Comparison of ENCODE assay signal across 2 cellular contexts in the genomic region with DNA sequence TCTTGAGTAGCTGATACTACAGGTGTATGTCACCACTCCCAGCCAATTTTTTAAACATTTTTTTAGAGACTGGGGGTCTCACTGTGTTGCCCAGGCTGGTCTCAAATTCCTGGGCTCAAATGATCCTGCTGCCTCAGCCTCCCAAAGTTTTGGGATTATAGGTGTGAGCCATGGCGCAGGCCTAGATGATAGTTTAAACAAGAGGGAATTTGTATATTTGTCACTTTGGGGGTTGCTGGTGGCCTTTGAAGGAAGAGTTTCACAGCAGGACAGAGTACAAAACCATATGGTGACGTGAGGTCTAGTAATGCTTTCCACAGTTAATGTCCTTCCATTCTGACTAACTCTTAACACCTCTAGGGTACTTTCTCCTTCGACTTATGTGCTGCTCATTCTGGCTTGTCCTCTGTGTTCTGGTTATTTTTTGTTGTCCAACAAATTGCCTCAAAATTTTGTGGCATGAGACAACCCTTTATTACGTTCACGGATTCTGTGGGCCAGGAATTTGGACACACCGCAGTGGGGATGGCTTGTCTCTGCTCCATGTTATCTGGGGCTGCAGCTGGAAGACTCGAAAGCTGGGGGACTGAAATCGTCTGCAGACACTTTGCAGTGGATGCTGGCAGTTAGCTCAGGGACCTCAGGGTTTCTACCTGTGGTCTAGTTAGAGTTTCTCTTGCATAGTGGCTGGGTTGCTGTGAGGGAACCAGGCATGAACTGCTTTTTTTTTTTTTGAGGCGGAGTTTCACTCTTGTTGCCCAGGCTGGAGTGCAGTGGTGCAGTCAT.
A peak's percentile ranks its signal among the peaks of the same experiment; 100 is the strongest.
TF ChIP-seq lines count a peak whose summit lies in the region.

No MANE protein-coding gene starts in this region.

TF ChIP-seq in HepG2, 621 proteins besides CTCF, POLR2A, EP300 and RAD21:
- TF ChIP-seq, protein P1, sequence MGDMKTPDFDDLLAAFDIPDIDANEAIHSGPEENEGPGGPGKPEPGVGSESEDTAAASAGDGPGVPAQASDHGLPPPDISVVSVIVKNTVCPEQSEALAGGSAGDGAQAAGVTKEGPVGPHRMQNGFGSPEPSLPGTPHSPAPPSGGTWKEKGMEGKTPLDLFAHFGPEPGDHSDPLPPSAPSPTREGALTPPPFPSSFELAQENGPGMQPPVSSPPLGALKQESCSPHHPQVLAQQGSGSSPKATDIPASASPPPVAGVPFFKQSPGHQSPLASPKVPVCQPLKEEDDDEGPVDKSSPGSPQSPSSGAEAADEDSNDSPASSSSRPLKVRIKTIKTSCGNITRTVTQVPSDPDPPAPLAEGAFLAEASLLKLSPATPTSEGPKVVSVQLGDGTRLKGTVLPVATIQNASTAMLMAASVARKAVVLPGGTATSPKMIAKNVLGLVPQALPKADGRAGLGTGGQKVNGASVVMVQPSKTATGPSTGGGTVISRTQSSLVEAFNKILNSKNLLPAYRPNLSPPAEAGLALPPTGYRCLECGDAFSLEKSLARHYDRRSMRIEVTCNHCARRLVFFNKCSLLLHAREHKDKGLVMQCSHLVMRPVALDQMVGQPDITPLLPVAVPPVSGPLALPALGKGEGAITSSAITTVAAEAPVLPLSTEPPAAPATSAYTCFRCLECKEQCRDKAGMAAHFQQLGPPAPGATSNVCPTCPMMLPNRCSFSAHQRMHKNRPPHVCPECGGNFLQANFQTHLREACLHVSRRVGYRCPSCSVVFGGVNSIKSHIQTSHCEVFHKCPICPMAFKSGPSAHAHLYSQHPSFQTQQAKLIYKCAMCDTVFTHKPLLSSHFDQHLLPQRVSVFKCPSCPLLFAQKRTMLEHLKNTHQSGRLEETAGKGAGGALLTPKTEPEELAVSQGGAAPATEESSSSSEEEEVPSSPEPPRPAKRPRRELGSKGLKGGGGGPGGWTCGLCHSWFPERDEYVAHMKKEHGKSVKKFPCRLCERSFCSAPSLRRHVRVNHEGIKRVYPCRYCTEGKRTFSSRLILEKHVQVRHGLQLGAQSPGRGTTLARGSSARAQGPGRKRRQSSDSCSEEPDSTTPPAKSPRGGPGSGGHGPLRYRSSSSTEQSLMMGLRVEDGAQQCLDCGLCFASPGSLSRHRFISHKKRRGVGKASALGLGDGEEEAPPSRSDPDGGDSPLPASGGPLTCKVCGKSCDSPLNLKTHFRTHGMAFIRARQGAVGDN (CRISPR knock-in tag; IDR thresholded peaks at IDR 0.05) = peak; percentile 27; the same call in 1 of the 2 replicates
- TF ChIP-seq MED1 (CRISPR knock-in tag; IDR thresholded peaks at IDR 0.05) (0 out of 2 replicates have a peak, but pooled peaks have one; percentile 11), ZNF160 (CRISPR knock-in tag; IDR thresholded peaks at IDR 0.05) (peak; percentile 98), MEIS2 (CRISPR knock-in tag; IDR thresholded peaks at IDR 0.05) (no peak), ZNF121 (CRISPR knock-in tag; IDR thresholded peaks at IDR 0.05) (peak; percentile 78), ZBTB38 (CRISPR knock-in tag; IDR thresholded peaks at IDR 0.05) (peak; percentile 71; the same call in 1 of the 2 replicates), ZFX (CRISPR knock-in tag; IDR thresholded peaks at IDR 0.05; ENCODE audit: low read depth) (0 out of 2 replicates have a peak, but pooled peaks have one; percentile 16), PLRG1 (conservative IDR thresholded peaks at IDR 0.05) (no peak)
- TF ChIP-seq, protein P2, sequence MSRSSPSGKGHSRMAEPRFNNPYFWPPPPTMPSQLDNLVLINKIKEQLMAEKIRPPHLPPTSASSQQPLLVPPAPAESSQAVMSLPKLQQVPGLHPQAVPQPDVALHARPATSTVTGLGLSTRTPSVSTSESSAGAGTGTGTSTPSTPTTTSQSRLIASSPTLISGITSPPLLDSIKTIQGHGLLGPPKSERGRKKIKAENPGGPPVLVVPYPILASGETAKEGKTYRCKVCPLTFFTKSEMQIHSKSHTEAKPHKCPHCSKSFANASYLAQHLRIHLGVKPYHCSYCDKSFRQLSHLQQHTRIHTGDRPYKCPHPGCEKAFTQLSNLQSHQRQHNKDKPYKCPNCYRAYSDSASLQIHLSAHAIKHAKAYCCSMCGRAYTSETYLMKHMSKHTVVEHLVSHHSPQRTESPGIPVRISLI (CRISPR knock-in tag; IDR thresholded peaks at IDR 0.05; ENCODE audit: borderline replicate concordance) = peak; percentile 62; the same call in 1 of the 2 replicates

TF ChIP-seq in SK-N-SH, 30 proteins besides CTCF, POLR2A, EP300 and RAD21:
- TF ChIP-seq EZH2phosphoT487 (IDR thresholded peaks at IDR 0.05; ENCODE audit: borderline replicate concordance, low read depth) (no peak), GATA2 (CRISPR knock-in tag; IDR thresholded peaks at IDR 0.05) (no peak), FOXM1 (IDR thresholded peaks at IDR 0.05; ENCODE audit: low read depth) (no peak), SMC3 (IDR thresholded peaks at IDR 0.05; ENCODE audit: low read depth, low read length) (no peak), TEAD4 (IDR thresholded peaks at IDR 0.05; ENCODE audit: borderline replicate concordance, insufficient read depth) (no peak), USF2 (IDR thresholded peaks at IDR 0.05; ENCODE audit: borderline replicate concordance, low read depth, low read length) (no peak), RCOR1 (IDR thresholded peaks at IDR 0.05; ENCODE audit: low read length) (no peak), SIN3A (IDR thresholded peaks at IDR 0.05; ENCODE audit: borderline replicate concordance, low read depth, low read length) (no peak), ELF1 (IDR thresholded peaks at IDR 0.05) (no peak), CHD2 (IDR thresholded peaks at IDR 0.05; ENCODE audit: low read length, partially characterized antibody) (no peak), MXI1 (IDR thresholded peaks at IDR 0.05; ENCODE audit: low read depth, low read length) (no peak), JUND (IDR thresholded peaks at IDR 0.05) (no peak), NFIC (IDR thresholded peaks at IDR 0.05; ENCODE audit: borderline replicate concordance) (no peak), FOXJ3 (CRISPR knock-in tag; IDR thresholded peaks at IDR 0.05) (no peak), RFX5 (IDR thresholded peaks at IDR 0.05; ENCODE audit: low read length) (no peak), POLR2AphosphoS5 (IDR thresholded peaks at IDR 0.05; ENCODE audit: low read depth, low read length) (no peak)
- TF ChIP-seq, protein P3, sequence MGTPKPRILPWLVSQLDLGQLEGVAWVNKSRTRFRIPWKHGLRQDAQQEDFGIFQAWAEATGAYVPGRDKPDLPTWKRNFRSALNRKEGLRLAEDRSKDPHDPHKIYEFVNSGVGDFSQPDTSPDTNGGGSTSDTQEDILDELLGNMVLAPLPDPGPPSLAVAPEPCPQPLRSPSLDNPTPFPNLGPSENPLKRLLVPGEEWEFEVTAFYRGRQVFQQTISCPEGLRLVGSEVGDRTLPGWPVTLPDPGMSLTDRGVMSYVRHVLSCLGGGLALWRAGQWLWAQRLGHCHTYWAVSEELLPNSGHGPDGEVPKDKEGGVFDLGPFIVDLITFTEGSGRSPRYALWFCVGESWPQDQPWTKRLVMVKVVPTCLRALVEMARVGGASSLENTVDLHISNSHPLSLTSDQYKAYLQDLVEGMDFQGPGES (IDR thresholded peaks at IDR 0.05; ENCODE audit: low read depth, low read length) = no peak
- TF ChIP-seq, protein P4, sequence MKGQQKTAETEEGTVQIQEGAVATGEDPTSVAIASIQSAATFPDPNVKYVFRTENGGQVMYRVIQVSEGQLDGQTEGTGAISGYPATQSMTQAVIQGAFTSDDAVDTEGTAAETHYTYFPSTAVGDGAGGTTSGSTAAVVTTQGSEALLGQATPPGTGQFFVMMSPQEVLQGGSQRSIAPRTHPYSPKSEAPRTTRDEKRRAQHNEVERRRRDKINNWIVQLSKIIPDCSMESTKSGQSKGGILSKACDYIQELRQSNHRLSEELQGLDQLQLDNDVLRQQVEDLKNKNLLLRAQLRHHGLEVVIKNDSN (IDR thresholded peaks at IDR 0.05; ENCODE audit: borderline replicate concordance, low read depth) = no peak
- TF ChIP-seq, protein P5, sequence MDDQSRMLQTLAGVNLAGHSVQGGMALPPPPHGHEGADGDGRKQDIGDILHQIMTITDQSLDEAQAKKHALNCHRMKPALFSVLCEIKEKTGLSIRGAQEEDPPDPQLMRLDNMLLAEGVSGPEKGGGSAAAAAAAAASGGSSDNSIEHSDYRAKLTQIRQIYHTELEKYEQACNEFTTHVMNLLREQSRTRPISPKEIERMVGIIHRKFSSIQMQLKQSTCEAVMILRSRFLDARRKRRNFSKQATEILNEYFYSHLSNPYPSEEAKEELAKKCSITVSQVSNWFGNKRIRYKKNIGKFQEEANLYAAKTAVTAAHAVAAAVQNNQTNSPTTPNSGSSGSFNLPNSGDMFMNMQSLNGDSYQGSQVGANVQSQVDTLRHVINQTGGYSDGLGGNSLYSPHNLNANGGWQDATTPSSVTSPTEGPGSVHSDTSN (IDR thresholded peaks at IDR 0.05) = no peak
TF ChIP-seq in SK-N-SH: peak in this region for 0.
